Comparison of ENCODE assay signal across 1 cellular context in genomic region chr20:45919536-45919933, GRCh38.
TF ChIP-seq lines count a peak whose summit lies in the region.

No MANE protein-coding gene starts in this region.

TF ChIP-seq in HepG2, 621 proteins besides CTCF, POLR2A, EP300 and RAD21 (continues in another document):
- TF ChIP-seq ZNF232 (CRISPR knock-in tag; IDR thresholded peaks at IDR 0.05; ENCODE audit: borderline replicate concordance) (0 out of 2 replicates have a peak, but pooled peaks have one; percentile 36), ZNF567 (CRISPR knock-in tag; IDR thresholded peaks at IDR 0.05; ENCODE audit: borderline replicate concordance) (no peak), ZNF761 (CRISPR knock-in tag; conservative IDR thresholded peaks at IDR 0.05) (no peak), KMT2A (CRISPR knock-in tag; IDR thresholded peaks at IDR 0.05) (no peak), MZF1 (CRISPR knock-in tag; IDR thresholded peaks at IDR 0.05; ENCODE audit: borderline replicate concordance) (no peak), HMGXB4 (CRISPR knock-in tag; IDR thresholded peaks at IDR 0.05; ENCODE audit: borderline replicate concordance in 1 of 2, low read depth in 1 of 2) (no peak), ZNF747 (CRISPR knock-in tag; IDR thresholded peaks at IDR 0.05; ENCODE audit: borderline replicate concordance) (no peak), KLF9 (CRISPR knock-in tag; IDR thresholded peaks at IDR 0.05; ENCODE audit: low read depth) (no peak), MAZ (IDR thresholded peaks at IDR 0.05; ENCODE audit: borderline replicate concordance, low read depth, low read length) (no peak), MAZ (CRISPR knock-in tag; IDR thresholded peaks at IDR 0.05; ENCODE audit: low read depth) (no peak; the same call in 1 of the 2 replicates), SRSF1 (optimal IDR thresholded peaks at IDR 0.05; ENCODE audit: low read depth, low read length) (no peak), WIZ (CRISPR knock-in tag; IDR thresholded peaks at IDR 0.05) (no peak), ZNF382 (CRISPR knock-in tag; IDR thresholded peaks at IDR 0.05; ENCODE audit: borderline replicate concordance) (no peak), ZNF550 (CRISPR knock-in tag; IDR thresholded peaks at IDR 0.05; ENCODE audit: borderline replicate concordance) (no peak), POLR2AphosphoS5 (IDR thresholded peaks at IDR 0.05; ENCODE audit: low read depth, low read length) (no peak), ZBTB21 (CRISPR knock-in tag; IDR thresholded peaks at IDR 0.05) (no peak), RBAK (CRISPR knock-in tag; IDR thresholded peaks at IDR 0.05) (no peak), ZC3H4 (CRISPR knock-in tag; IDR thresholded peaks at IDR 0.05; ENCODE audit: borderline replicate concordance) (no peak), DPF2 (CRISPR knock-in tag; IDR thresholded peaks at IDR 0.05; ENCODE audit: borderline replicate concordance, low read depth) (no peak), ATF1 (CRISPR knock-in tag; IDR thresholded peaks at IDR 0.05) (no peak), ZBTB40 (IDR thresholded peaks at IDR 0.05) (no peak), ZBTB40 (CRISPR knock-in tag; IDR thresholded peaks at IDR 0.05) (no peak), HDAC1 (CRISPR knock-in tag; IDR thresholded peaks at IDR 0.05) (peak; percentile 77), SYNCRIP (IDR thresholded peaks at IDR 0.05; ENCODE audit: insufficient read depth, low read depth, low read length) (no peak), FIP1L1 (IDR thresholded peaks at IDR 0.05; ENCODE audit: borderline replicate concordance, insufficient read depth, low read depth, low read length) (no peak), SIX4 (CRISPR knock-in tag; IDR thresholded peaks at IDR 0.05) (no peak), TGIF2 (CRISPR knock-in tag; IDR thresholded peaks at IDR 0.05) (no peak), ZBTB7A (CRISPR knock-in tag; IDR thresholded peaks at IDR 0.05) (0 out of 2 replicates have a peak, but pooled peaks have one; percentile 14), ETV6 (CRISPR knock-in tag; conservative IDR thresholded peaks at IDR 0.05) (no peak), ZNF136 (CRISPR knock-in tag; IDR thresholded peaks at IDR 0.05; ENCODE audit: low read depth) (no peak), NCOA2 (CRISPR knock-in tag; IDR thresholded peaks at IDR 0.05) (0 out of 2 replicates have a peak, but pooled peaks have one; percentile 30), NFKB2 (CRISPR knock-in tag; IDR thresholded peaks at IDR 0.05; ENCODE audit: borderline replicate concordance) (peak; percentile 58; the same call in 1 of the 2 replicates), FOSL2 (CRISPR knock-in tag; IDR thresholded peaks at IDR 0.05) (peak; percentile 42; the same call in 1 of the 2 replicates), NFE2L2 (IDR thresholded peaks at IDR 0.05; ENCODE audit: low read length) (no peak), ZNF10 (CRISPR knock-in tag; IDR thresholded peaks at IDR 0.05; ENCODE audit: borderline replicate concordance, low read depth) (no peak), PAF1 (CRISPR knock-in tag; IDR thresholded peaks at IDR 0.05) (no peak), MED1 (CRISPR knock-in tag; IDR thresholded peaks at IDR 0.05) (peak; percentile 69), TBP (CRISPR knock-in tag; IDR thresholded peaks at IDR 0.05) (no peak), SMARCC2 (IDR thresholded peaks at IDR 0.05) (no peak), NFE2L1 (CRISPR knock-in tag; IDR thresholded peaks at IDR 0.05; ENCODE audit: borderline replicate concordance) (no peak), PRDM10 (CRISPR knock-in tag; IDR thresholded peaks at IDR 0.05; ENCODE audit: low read depth) (no peak)
- TF ChIP-seq, protein P1, sequence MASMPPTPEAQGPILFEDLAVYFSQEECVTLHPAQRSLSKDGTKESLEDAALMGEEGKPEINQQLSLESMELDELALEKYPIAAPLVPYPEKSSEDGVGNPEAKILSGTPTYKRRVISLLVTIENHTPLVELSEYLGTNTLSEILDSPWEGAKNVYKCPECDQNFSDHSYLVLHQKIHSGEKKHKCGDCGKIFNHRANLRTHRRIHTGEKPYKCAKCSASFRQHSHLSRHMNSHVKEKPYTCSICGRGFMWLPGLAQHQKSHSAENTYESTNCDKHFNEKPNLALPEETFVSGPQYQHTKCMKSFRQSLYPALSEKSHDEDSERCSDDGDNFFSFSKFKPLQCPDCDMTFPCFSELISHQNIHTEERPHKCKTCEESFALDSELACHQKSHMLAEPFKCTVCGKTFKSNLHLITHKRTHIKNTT (CRISPR knock-in tag; IDR thresholded peaks at IDR 0.05) = no peak
- TF ChIP-seq, protein P2, sequence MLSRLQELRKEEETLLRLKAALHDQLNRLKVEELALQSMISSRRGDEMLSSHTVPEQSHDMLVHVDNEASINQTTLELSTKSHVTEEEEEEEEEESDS (CRISPR knock-in tag; IDR thresholded peaks at IDR 0.05; ENCODE audit: borderline replicate concordance) = no peak
- TF ChIP-seq, protein P3, sequence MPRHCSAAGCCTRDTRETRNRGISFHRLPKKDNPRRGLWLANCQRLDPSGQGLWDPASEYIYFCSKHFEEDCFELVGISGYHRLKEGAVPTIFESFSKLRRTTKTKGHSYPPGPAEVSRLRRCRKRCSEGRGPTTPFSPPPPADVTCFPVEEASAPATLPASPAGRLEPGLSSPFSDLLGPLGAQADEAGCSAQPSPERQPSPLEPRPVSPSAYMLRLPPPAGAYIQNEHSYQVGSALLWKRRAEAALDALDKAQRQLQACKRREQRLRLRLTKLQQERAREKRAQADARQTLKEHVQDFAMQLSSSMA (CRISPR knock-in tag; IDR thresholded peaks at IDR 0.05) = no peak
- TF ChIP-seq, protein P4, sequence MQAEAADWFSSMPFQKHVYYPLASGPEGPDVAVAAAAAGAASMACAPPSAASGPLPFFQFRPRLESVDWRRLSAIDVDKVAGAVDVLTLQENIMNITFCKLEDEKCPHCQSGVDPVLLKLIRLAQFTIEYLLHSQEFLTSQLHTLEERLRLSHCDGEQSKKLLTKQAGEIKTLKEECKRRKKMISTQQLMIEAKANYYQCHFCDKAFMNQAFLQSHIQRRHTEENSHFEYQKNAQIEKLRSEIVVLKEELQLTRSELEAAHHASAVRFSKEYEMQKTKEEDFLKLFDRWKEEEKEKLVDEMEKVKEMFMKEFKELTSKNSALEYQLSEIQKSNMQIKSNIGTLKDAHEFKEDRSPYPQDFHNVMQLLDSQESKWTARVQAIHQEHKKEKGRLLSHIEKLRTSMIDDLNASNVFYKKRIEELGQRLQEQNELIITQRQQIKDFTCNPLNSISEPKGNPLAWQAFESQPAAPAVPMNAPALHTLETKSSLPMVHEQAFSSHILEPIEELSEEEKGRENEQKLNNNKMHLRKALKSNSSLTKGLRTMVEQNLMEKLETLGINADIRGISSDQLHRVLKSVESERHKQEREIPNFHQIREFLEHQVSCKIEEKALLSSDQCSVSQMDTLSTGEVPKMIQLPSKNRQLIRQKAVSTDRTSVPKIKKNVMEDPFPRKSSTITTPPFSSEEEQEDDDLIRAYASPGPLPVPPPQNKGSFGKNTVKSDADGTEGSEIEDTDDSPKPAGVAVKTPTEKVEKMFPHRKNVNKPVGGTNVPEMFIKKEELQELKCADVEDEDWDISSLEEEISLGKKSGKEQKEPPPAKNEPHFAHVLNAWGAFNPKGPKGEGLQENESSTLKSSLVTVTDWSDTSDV (CRISPR knock-in tag; IDR thresholded peaks at IDR 0.05) = no peak
- TF ChIP-seq, protein P5, sequence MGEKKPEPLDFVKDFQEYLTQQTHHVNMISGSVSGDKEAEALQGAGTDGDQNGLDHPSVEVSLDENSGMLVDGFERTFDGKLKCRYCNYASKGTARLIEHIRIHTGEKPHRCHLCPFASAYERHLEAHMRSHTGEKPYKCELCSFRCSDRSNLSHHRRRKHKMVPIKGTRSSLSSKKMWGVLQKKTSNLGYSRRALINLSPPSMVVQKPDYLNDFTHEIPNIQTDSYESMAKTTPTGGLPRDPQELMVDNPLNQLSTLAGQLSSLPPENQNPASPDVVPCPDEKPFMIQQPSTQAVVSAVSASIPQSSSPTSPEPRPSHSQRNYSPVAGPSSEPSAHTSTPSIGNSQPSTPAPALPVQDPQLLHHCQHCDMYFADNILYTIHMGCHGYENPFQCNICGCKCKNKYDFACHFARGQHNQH (CRISPR knock-in tag; IDR thresholded peaks at IDR 0.05) = no peak; the same call in 1 of the 2 replicates
